ENCODE assay signal across 39 cellular contexts in genomic region chr16:2809149-2809760, GRCh38. TPM values are rescaled to one million over a fixed set of nuclear protein-coding genes. Genes with fewer than 3 reads are reported as not detected.
"Had no signal": no experiment of that assay in that cellular context is flagged by ENCODE, and none has a peak within 500 bp of the region (broad histone marks: within the 10 kb centered on the region; RNA-seq: fewer than 3 reads in every experiment).

No MANE protein-coding gene starts in this region.

- H3K27me3 ChIP-seq: MG63 had no signal

- DNase-seq: Karpas-422, Kasumi-1, MG63, MM.1S, MV-4-11, NCI-H1048, NCI-H1092, NCI-H1092 treated with DMSO at 0.1 percent for 48 hours, NCI-H1105, NCI-H1105 treated with DMSO at 0.1 percent for 48 hours, NCI-H1417, NCI-H1417 treated with DMSO at 0.1 percent for 48 hours, NCI-H1436, NCI-H1436 treated with DMSO at 0.1 percent for 48 hours, NCI-H146, NCI-H1694, NCI-H1694 treated with DMSO at 0.1 percent for 48 hours, NCI-H187, NCI-H187 treated with DMSO at 0.1 percent for 48 hours, NCI-H1930, NCI-H2029, NCI-H2029 treated with DMSO at 0.1 percent for 48 hours, NCI-H2081, NCI-H2081 treated with DMSO at 0.1 percent for 48 hours, NCI-H2107, NCI-H2171, NCI-H2171 treated with DMSO at 0.1 percent for 48 hours, NCI-H2227 treated with DMSO at 0.1 percent for 48 hours, NCI-H226, NCI-H345, NCI-H446, NCI-H446 treated with DMSO at 0.1 percent for 48 hours, NCI-H510A, NCI-H510A treated with DMSO at 0.1 percent for 48 hours, NCI-H524 had no signal

- H3K4me3 ChIP-seq: MG63 had no signal

- H3K36me3 ChIP-seq: MG63 had no signal

RNA-seq across cellular contexts. Expression of gene PRSS21, which starts 7.8 kb away (rescaled TPM):
- total RNA-seq: LHCN-M2, M059J, NCI-H460 had no signal

RNA-seq across cellular contexts. Expression of gene PRSS41, which starts 11.0 kb away (rescaled TPM):
- total RNA-seq: LHCN-M2, M059J, MCF 10A, NCI-H460 had no signal

RNA-seq across cellular contexts. Expression of gene ZG16B, which starts 20.8 kb away (rescaled TPM):
- total RNA-seq: LHCN-M2 had no signal

RNA-seq across cellular contexts. Expression of gene PRSS33, which starts 21.9 kb away (rescaled TPM):
- total RNA-seq: LHCN-M2, M059J, MCF 10A, NCI-H460 had no signal
